Comparison of ENCODE assay signal across 15 cellular contexts in the genomic region with DNA sequence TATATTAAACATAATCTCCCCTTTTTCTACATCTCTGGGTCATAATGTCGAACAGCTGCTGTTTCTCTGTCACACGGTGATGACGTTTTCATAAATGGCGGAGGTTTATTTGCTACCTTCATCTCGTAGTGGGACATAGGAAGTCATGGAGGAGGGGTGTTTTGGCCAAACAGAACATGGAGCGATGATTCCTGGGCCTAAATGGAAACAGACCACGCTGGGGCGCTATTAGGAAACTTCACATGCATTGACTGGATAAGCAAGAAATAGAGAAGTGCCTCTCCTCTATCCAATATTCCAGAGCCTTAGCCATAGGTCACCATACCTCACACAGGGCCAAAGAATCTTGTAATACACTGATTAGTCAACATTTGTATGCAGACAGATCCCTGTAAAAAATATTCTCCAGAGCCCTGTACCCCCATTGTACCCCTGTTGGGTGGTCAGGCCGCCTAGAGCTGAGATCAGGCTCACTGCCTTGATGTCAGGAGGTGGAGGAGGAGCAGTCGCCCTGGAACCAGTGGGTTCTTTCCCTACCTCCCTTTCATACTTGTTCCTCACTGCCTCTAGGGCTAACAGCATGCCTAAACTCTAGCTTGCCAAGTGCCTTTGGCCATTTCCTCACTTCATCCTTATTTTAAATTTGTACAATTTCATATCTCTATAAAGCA.
A peak's percentile ranks its signal among the peaks of the same experiment; 100 is the strongest.
DNase-seq lines count a peak whose midpoint lies in the region; ATAC-seq and TF ChIP-seq lines count a peak whose summit lies in the region.
"Had no signal": no experiment of that assay in that cellular context is flagged by ENCODE, and none has a peak within 500 bp of the region (broad histone marks: within the 10 kb centered on the region; RNA-seq: fewer than 3 reads in every experiment).

No MANE protein-coding gene starts in this region.

- no peaks in the 10 kb centered on the region for H3K36me3 Mint-ChIP-seq in chondrocyte (ENCODE audit: low read depth)
- H3K36me3 Mint-ChIP-seq: mesothelial cell of epicardium had no signal

- DNase-seq in SKM-1 treated with dmso at 0.1 percent for 144 hours (lab: John Stamatoyannopoulos, UW; ENCODE audit: unreplicated experiment), result peak; percentile 4
- DNase-seq in SKM-1 (lab: John Stamatoyannopoulos, UW; ENCODE audit: unreplicated experiment), result no peak
- DNase-seq in NCI-H774 (lab: John Stamatoyannopoulos, UW), result peak; percentile 6
- peak; percentile 10 for DNase-seq in chondrocyte (ENCODE audit: low spot score)
- peak; percentile 9 for DNase-seq in sciatic nerve (ENCODE audit: low spot score)
- no peak for DNase-seq in activated CD4-positive, CD25-positive, alpha-beta regulatory T cell treated with anti-CD3 and anti-CD28 coated beads, Interleukin-2, amount 50 U/mL, for 72 hours
- DNase-seq in DMS 273 (lab: John Stamatoyannopoulos, UW; ENCODE audit: unreplicated experiment), result no peak
- DNase-seq: brain microvascular endothelial cell, DMS79, heart right ventricle, MG63, NCI-H510A had no signal

- no peak for ATAC-seq in sciatic nerve
- ATAC-seq in HG02973 (IDR thresholded peaks at IDR 0.05; ENCODE audit: unreplicated experiment), result no peak
- ATAC-seq: activated T-helper 17 cell treated with anti-CD3 and anti-CD28 coated beads, Interleukin-2, amount 50 U/mL, for 72 hours had no signal

- no peaks in the 10 kb centered on the region for H3K9me3 Mint-ChIP-seq in chondrocyte (ENCODE audit: low read depth)
- H3K9me3 Mint-ChIP-seq: activated T-helper 17 cell treated with anti-CD3 and anti-CD28 coated beads, Interleukin-2, amount 50 U/mL, for 72 hours; mesothelial cell of epicardium had no signal

- H3K4me1 Mint-ChIP-seq in chondrocyte (ENCODE audit: low read depth), result no peaks in the 10 kb centered on the region

- H3K4me3 Mint-ChIP-seq in chondrocyte (ENCODE audit: unreplicated experiment), result no peak overlapping the region
- H3K4me3 Mint-ChIP-seq: activated T-helper 17 cell treated with anti-CD3 and anti-CD28 coated beads, Interleukin-2, amount 50 U/mL, for 72 hours; mesothelial cell of epicardium had no signal

- peaks cover 7% of the 10 kb centered on the region for H3K27me3 Mint-ChIP-seq in chondrocyte (ENCODE audit: low read depth)

- TF ChIP-seq CTCF in chondrocyte (IDR thresholded peaks at IDR 0.05), result no peak

- intact Hi-C loops in sciatic nerve (cut with DNase I), result no loop called here

- no peak overlapping the region for H3K27ac Mint-ChIP-seq in chondrocyte (ENCODE audit: unreplicated experiment)
- H3K27ac Mint-ChIP-seq: activated T-helper 17 cell treated with anti-CD3 and anti-CD28 coated beads, Interleukin-2, amount 50 U/mL, for 72 hours; mesothelial cell of epicardium had no signal

Comparison
In these comparisons a context has a peak if more than half of its experiments do, and no peak if none do; other contexts are left out.
1. DNase-seq: peak in SKM-1 treated with dmso at 0.1 percent for 144 hours (single experiment), NCI-H774 (single experiment), chondrocyte (single experiment) and sciatic nerve (single experiment); none in SKM-1 (single experiment), activated CD4-positive, CD25-positive, alpha-beta regulatory T cell treated with anti-CD3 and anti-CD28 coated beads, Interleukin-2, amount 50 U/mL, for 72 hours (single experiment) and DMS 273 (single experiment).